Comparison of ENCODE assay signal across 8 cellular contexts in the genomic region with DNA sequence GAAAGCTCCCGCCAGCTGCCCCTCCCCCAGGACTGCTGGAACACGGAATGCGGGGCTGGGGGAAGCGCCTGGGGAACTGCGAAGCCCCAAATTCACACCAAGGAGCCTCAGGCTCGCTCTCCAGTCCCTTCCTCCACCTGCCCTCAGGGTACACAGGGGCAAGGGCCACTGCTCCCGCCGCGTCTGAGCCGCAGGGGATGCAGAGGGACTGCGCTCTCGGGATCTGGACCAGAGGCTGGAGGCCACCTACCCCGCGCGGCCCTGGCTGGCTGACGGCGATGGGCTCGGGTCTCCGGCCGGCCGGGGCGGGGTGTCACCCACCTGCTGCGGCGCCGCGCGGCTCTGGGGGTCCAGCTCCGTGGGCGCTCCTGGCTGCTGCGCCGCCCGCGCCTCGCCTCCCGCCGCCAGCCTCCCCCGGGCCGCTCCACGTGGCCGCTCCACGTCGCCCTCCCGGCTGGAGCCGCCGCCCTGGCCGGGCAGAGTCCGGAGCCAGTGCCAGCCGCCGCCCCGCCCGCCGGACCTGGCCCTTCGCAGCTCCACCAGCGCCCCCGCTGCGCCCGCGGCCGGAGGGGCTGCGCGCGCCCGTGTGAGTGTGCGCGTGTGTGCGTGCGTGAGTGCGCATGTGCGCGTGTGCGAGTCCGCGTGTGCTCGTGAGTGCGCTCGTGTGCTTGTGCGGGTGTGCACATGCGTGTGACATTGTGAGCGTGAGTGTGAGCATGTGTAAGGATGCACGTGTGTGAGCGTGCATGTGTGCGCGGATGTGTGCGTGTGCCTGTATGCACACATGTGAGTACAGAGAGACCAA. TPM values are rescaled to one million over a fixed set of nuclear protein-coding genes. Genes with fewer than 3 reads are reported as not detected.
A peak's percentile ranks its signal among the peaks of the same experiment; 100 is the strongest.
DNase-seq lines count a peak whose midpoint lies in the region; ATAC-seq and TF ChIP-seq lines count a peak whose summit lies in the region.

A gene with protein sequence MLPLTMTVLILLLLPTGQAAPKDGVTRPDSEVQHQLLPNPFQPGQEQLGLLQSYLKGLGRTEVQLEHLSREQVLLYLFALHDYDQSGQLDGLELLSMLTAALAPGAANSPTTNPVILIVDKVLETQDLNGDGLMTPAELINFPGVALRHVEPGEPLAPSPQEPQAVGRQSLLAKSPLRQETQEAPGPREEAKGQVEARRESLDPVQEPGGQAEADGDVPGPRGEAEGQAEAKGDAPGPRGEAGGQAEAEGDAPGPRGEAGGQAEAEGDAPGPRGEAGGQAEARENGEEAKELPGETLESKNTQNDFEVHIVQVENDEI (minus strand): TSS at position 604 of the 805 bp plus-strand sequence. CDS start 14,762 bp downstream, outside the sequence.

- ATAC-seq in lower lobe of right lung (no peak), GM21381 (IDR thresholded peaks at IDR 0.05; ENCODE audit: unreplicated experiment) (no peak)

- dilution Hi-C loops in mammary epithelial cell (cut with HindIII; ENCODE audit: low sequenced_read_pairs): no loop called here

- H3K4me3 ChIP-seq in mammary epithelial cell (replicated peaks in 1 of 3; ENCODE audit: insufficient read depth in 1 of 3, low read depth in 2 of 3, low read length in 3 of 3): peak within 1 kb of the TSS; percentile 42 to 52 (median 48)
- H3K4me3 ChIP-seq in lower lobe of right lung: peak within 1 kb of the TSS; percentile 40
- peak within 1 kb of the TSS; percentile 39 to 56 for H3K4me3 ChIP-seq in testis

- intact Hi-C loops in mammary epithelial cell (cut with micrococcal nuclease): no loop called here
- intact Hi-C loops in lower lobe of right lung (cut with DNase I): no loop called here
- intact Hi-C loops in testis (cut with DNase I; ENCODE audit: low total_unique reads): no loop called here

- TF ChIP-seq POLR2A in testis (IDR thresholded peaks at IDR 0.05): no peak

- H3K36me3 ChIP-seq in mammary epithelial cell (ENCODE audit: insufficient read depth, low read length) (no peaks in the 10 kb centered on the region), lower lobe of right lung (no peaks in the 10 kb centered on the region), testis (ENCODE audit: low read depth, missing control alignments) (no peaks in the 10 kb centered on the region)

- H3K4me1 ChIP-seq in mammary epithelial cell (ENCODE audit: insufficient read depth, low read length) (peaks cover 11% of the 10 kb centered on the region), lower lobe of right lung (peaks cover 15% of the 10 kb centered on the region), testis (peaks cover 4% of the 10 kb centered on the region)

- peak within 1 kb of the TSS; percentile 77 for H3K4me2 ChIP-seq in mammary epithelial cell (ENCODE audit: insufficient read depth, low read depth, low read length)

- no peaks in the 10 kb centered on the region for H3K79me2 ChIP-seq in mammary epithelial cell (ENCODE audit: insufficient read depth, low read length)

- 12% methylated on average over 18 of the region's 84 CpGs for WGBS in mammary epithelial cell (ENCODE audit: low coverage, missing lambda C conversion rate)
- 4 to 12% methylated on average over 15 to 38 of the region's 84 CpGs for WGBS in testis, 2 donors

- no peak within 1 kb of the TSS for H3K27ac ChIP-seq in mammary epithelial cell (ENCODE audit: insufficient read depth, low read depth, low read length)
- H3K27ac ChIP-seq in lower lobe of right lung: no peak within 1 kb of the TSS
- no peak within 1 kb of the TSS for H3K27ac ChIP-seq in testis

- DNase-seq in ELF-1 (ENCODE audit: low read depth, low spot score) (peak; percentile 62), NCI-H146 treated with DMSO at 0.1 percent for 48 hours (lab: John Stamatoyannopoulos, UW; ENCODE audit: unreplicated experiment) (peak; percentile 26), mammary epithelial cell (no peak), lower lobe of right lung (no peak), testis (no peak), islet precursor cell (no peak)
- DNase-seq in NK-92 treated with Interleukin-12 subunit alpha and Interleukin-12 subunit beta, amount 100 ng/mL, for 24 hours (lab: John Stamatoyannopoulos, UW): no peak

- in situ Hi-C loops in mammary epithelial cell (cut with MboI; ENCODE audit: low sequenced_read_pairs in 2 of 2): no loop called here

- CTCF ChIA-PET in mammary epithelial cell (lab: Charles Lee; ENCODE audit: low non-redundant PET): interaction anchor here (0.6 kb wide), 1 partner anchor 51 kb away, joined by 3 read pairs; no protein-coding TSS in a partner anchor

- no peaks in the 10 kb centered on the region for H4K20me1 ChIP-seq in mammary epithelial cell (ENCODE audit: insufficient read depth, low read length)

- peaks cover 7% of the 10 kb centered on the region for H3K27me3 ChIP-seq in mammary epithelial cell (ENCODE audit: insufficient read depth, low read length)
- peaks cover 16% of the 10 kb centered on the region for H3K27me3 ChIP-seq in lower lobe of right lung (ENCODE audit: low read depth)
- H3K27me3 ChIP-seq in testis: no peaks in the 10 kb centered on the region

- H3K9me3 ChIP-seq in mammary epithelial cell (replicated peaks; ENCODE audit: insufficient read depth, low read length): no peaks in the 10 kb centered on the region
- H3K9me3 ChIP-seq in lower lobe of right lung: no peaks in the 10 kb centered on the region
- no peaks in the 10 kb centered on the region for H3K9me3 ChIP-seq in testis

- H3K9ac ChIP-seq in mammary epithelial cell (ENCODE audit: insufficient read depth, low read length): no peak within 1 kb of the TSS

- BruUV-seq in mammary epithelial cell (replicated peaks; lab: Mats Ljungman, UMichigan): no TSS peak

- peak within 1 kb of the TSS; percentile 87 for H2AFZ ChIP-seq in mammary epithelial cell (ENCODE audit: low read depth, low read length)

- no peak for TF ChIP-seq CTCF in mammary epithelial cell (conservative IDR thresholded peaks at IDR 0.05 in 1 of 2, IDR thresholded peaks at IDR 0.05 in 1 of 2; ENCODE audit: extremely low read depth in 1 of 2, insufficient read depth in 1 of 2, low read depth in 1 of 2, low read length in 2 of 2)
- no peak for TF ChIP-seq CTCF in lower lobe of right lung (IDR thresholded peaks at IDR 0.05)
- no peak for TF ChIP-seq CTCF in testis (IDR thresholded peaks at IDR 0.05)

RNA-seq across cellular contexts. Expression of the gene that starts here (rescaled TPM):
- total RNA-seq in mammary epithelial cell (1 to 10 TPM; 3.6 to 6.8 TPM), lower lobe of right lung (0.74 TPM), testis (10 to 100 TPM in 1 of 2 donors, 1 to 10 TPM in 1; 6.6 to 11.1 TPM)
- polyA plus RNA-seq in mammary epithelial cell (4.5 TPM), testis (ENCODE audit: insufficient read depth, low read depth, low replicate concordance) (7.4 TPM)
- 0.83 TPM for polyA minus RNA-seq in mammary epithelial cell

Comparison
In these comparisons a context has a peak if more than half of its experiments do, and no peak if none do; other contexts are left out.
1. DNase-seq: peak in ELF-1 (single experiment) and NCI-H146 treated with DMSO at 0.1 percent for 48 hours (single experiment); none in mammary epithelial cell (single experiment), lower lobe of right lung (single experiment), testis (single experiment), NK-92 treated with Interleukin-12 subunit alpha and Interleukin-12 subunit beta, amount 100 ng/mL, for 24 hours (single experiment) and islet precursor cell (single experiment).
2. Peak in every context shown above with its lines, with median percentiles within 50 percentile points of each other: H3K4me3 ChIP-seq.